In the genomic region with DNA sequence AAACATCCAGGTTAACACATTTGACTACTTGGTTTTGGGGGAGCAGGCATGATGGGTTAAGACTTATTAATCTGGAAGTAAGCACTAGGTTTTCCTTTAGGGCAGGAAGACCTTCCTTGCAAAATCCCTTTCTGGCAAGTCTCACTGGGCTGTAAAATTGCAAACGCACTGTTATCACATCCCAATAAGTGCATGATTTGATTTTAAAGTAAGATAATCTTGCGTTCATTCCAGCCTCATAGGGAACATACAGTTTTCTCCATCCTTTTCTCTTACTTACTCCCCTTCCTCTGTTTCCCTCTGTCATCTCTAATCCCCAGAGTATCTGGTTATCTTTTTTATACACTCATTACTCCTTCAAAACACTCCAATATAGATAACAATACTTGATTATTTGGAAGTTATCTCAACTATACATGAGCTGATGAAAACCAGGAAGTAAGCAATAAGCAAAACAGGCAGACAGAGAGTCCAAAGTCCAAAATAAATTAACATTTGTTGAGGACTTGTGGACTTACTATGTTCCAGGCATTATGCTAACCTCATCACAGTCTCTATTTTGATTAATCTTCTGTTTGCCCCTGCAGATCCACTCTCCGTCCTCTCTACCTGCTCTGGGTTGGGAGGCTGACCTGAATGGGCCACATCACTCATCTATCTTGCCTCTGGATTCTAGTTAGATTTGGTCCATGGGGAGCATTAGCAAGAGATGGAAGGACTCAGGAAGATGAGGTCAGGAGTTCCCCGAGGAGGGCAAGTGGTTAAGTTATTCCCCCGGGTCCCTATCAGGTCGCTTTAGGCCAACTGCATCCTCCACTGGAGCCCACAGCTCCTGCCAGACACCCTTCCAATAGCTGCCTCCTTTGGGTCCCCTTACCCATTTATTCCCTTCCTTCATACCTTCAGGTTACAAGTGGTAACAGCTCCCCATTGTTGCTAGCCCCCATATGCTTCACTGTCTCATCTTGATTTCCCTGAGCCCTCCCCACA, we compare ENCODE assay signal across 9 cellular contexts.
DNase-seq lines count a peak whose midpoint lies in the region; ATAC-seq and TF ChIP-seq lines count a peak whose summit lies in the region.
"Had no signal": no experiment of that assay in that cellular context is flagged by ENCODE, and none has a peak within 500 bp of the region (broad histone marks: within the 10 kb centered on the region; RNA-seq: fewer than 3 reads in every experiment).

No MANE protein-coding gene starts in this region.

- TF ChIP-seq POLR2A in gastroesophageal sphincter (IDR thresholded peaks at IDR 0.05): no peak

- H3K27me3 ChIP-seq in gastroesophageal sphincter: no peaks in the 10 kb centered on the region
- H3K27me3 ChIP-seq in heart right ventricle: no peaks in the 10 kb centered on the region

- H3K9me3 Mint-ChIP-seq in T-helper 2 cell treated with Interferon-gamma antibody and Interleukin-4, amounts not matched to agents 5 μg/mL and 100 μg/mL, for 36 hours: no peaks in the 10 kb centered on the region
- no peaks in the 10 kb centered on the region for H3K9me3 Mint-ChIP-seq in stimulated activated effector memory CD8-positive, alpha-beta T cell treated with anti-CD3 and anti-CD28 coated beads, Interleukin-12 subunit alpha, Interleukin-12 subunit beta, amount 100 ng/mL, for 72 hours

- no peak for TF ChIP-seq EP300 in gastroesophageal sphincter (IDR thresholded peaks at IDR 0.05)

- no peaks in the 10 kb centered on the region for H3K36me3 ChIP-seq in gastroesophageal sphincter
- H3K36me3 ChIP-seq in heart right ventricle: peaks cover 0 to 20% (median 0%) of the 10 kb centered on the region in 9 donors

- H3K4me3 ChIP-seq in gastroesophageal sphincter (no peak overlapping the region), heart right ventricle (no peak overlapping the region)

- no peak overlapping the region for H3K4me3 Mint-ChIP-seq in T-helper 2 cell treated with Interferon-gamma antibody and Interleukin-4, amounts not matched to agents 5 μg/mL and 100 μg/mL, for 36 hours
- H3K4me3 Mint-ChIP-seq in T-helper 17 cell: peak overlapping the region; percentile 33
- peak overlapping the region; percentile 25 for H3K4me3 Mint-ChIP-seq in stimulated activated effector memory CD8-positive, alpha-beta T cell treated with anti-CD3 and anti-CD28 coated beads, Interleukin-12 subunit alpha, Interleukin-12 subunit beta, amount 100 ng/mL, for 72 hours

- H3K27ac Mint-ChIP-seq in T-helper 2 cell treated with Interferon-gamma antibody and Interleukin-4, amounts not matched to agents 5 μg/mL and 100 μg/mL, for 36 hours: peak overlapping the region; percentile 39
- H3K27ac Mint-ChIP-seq in T-helper 17 cell: peak overlapping the region; percentile 99
- H3K27ac Mint-ChIP-seq in stimulated activated effector memory CD8-positive, alpha-beta T cell treated with anti-CD3 and anti-CD28 coated beads, Interleukin-12 subunit alpha, Interleukin-12 subunit beta, amount 100 ng/mL, for 72 hours: peak overlapping the region; percentile 98

- no peak for DNase-seq in T-helper 2 cell treated with Interferon-gamma antibody and Interleukin-4, amounts not matched to agents 5 μg/mL and 100 μg/mL, for 36 hours (ENCODE audit: low spot score)
- no peak for DNase-seq in T-helper 2 cell
- DNase-seq in T-helper 17 cell: no peak
- DNase-seq in stimulated activated effector memory CD8-positive, alpha-beta T cell treated with anti-CD3 and anti-CD28 coated beads, Interleukin-12 subunit alpha, Interleukin-12 subunit beta, amount 100 ng/mL, for 72 hours (ENCODE audit: low spot score in 2 of 2): no peak
- no peak for DNase-seq in heart right ventricle
- DNase-seq in HuH-7.5 (ENCODE audit: low spot score): no peak
- DNase-seq: NCI-H1694 had no signal

- peaks cover 56% of the 10 kb centered on the region for H3K36me3 Mint-ChIP-seq in T-helper 2 cell treated with Interferon-gamma antibody and Interleukin-4, amounts not matched to agents 5 μg/mL and 100 μg/mL, for 36 hours (ENCODE audit: low read depth)
- H3K36me3 Mint-ChIP-seq in T-helper 17 cell (ENCODE audit: low read depth): peaks cover 10% of the 10 kb centered on the region
- peaks cover 42% of the 10 kb centered on the region for H3K36me3 Mint-ChIP-seq in stimulated activated effector memory CD8-positive, alpha-beta T cell treated with anti-CD3 and anti-CD28 coated beads, Interleukin-12 subunit alpha, Interleukin-12 subunit beta, amount 100 ng/mL, for 72 hours

- ATAC-seq in T-helper 17 cell: no peak
- ATAC-seq in gastroesophageal sphincter: no peak
- ATAC-seq in stimulated activated effector memory CD8-positive, alpha-beta T cell treated with anti-CD3 and anti-CD28 coated beads, Interleukin-12 subunit alpha, Interleukin-12 subunit beta, amount 100 ng/mL, for 72 hours: no peak
- no peak for ATAC-seq in HG03108 (IDR thresholded peaks at IDR 0.05; ENCODE audit: unreplicated experiment)
- ATAC-seq in heart right ventricle: no peak

- no peak for TF ChIP-seq CTCF in gastroesophageal sphincter (IDR thresholded peaks at IDR 0.05)
- TF ChIP-seq CTCF in heart right ventricle (IDR thresholded peaks at IDR 0.05): no peak

- intact Hi-C loops in heart right ventricle (cut with DNase I): loop anchor here in 2 of 10 donors (5.0 kb wide), 2 partner anchors 38 to 68 kb away; no protein-coding TSS in a partner anchor

- H3K4me1 ChIP-seq in gastroesophageal sphincter (peaks cover 13 to 100% (median 59%) of the 10 kb centered on the region in 3 donors), heart right ventricle (peaks cover 44 to 100% (median 93%) of the 10 kb centered on the region in 9 donors)

- H3K9me3 ChIP-seq in T-helper 17 cell (ENCODE audit: control insufficient read depth, low read length, poor library complexity, severe bottlenecking): no peaks in the 10 kb centered on the region
- no peaks in the 10 kb centered on the region for H3K9me3 ChIP-seq in gastroesophageal sphincter
- no peaks in the 10 kb centered on the region for H3K9me3 ChIP-seq in heart right ventricle

- H3K27ac ChIP-seq in gastroesophageal sphincter (peak overlapping the region in 3 of 4 donors; percentile 69 to 87 (median 70)), heart right ventricle (peak overlapping the region in 5 of 10 donors; percentile 19 to 91 (median 56))

- peaks cover 80% of the 10 kb centered on the region for H3K4me1 Mint-ChIP-seq in T-helper 2 cell treated with Interferon-gamma antibody and Interleukin-4, amounts not matched to agents 5 μg/mL and 100 μg/mL, for 36 hours (ENCODE audit: low read depth)
- H3K4me1 Mint-ChIP-seq in T-helper 17 cell: peaks cover 88% of the 10 kb centered on the region
- peaks cover 94% of the 10 kb centered on the region for H3K4me1 Mint-ChIP-seq in stimulated activated effector memory CD8-positive, alpha-beta T cell treated with anti-CD3 and anti-CD28 coated beads, Interleukin-12 subunit alpha, Interleukin-12 subunit beta, amount 100 ng/mL, for 72 hours

- whole genome bisulfite sequencing in gastroesophageal sphincter (ENCODE audit: low coverage in 1 of 2), 2 donors: 57 to 67% methylated on average over 5 of the region's 6 CpGs
- 58 to 64% methylated on average over 6 of the region's 6 CpGs for WGBS in heart right ventricle, 2 donors

- H3K27me3 Mint-ChIP-seq in T-helper 2 cell treated with Interferon-gamma antibody and Interleukin-4, amounts not matched to agents 5 μg/mL and 100 μg/mL, for 36 hours (ENCODE audit: low read depth): no peaks in the 10 kb centered on the region
- no peaks in the 10 kb centered on the region for H3K27me3 Mint-ChIP-seq in T-helper 17 cell

Comparison
In these comparisons a context has a peak if more than half of its experiments do, and no peak if none do; other contexts are left out.
1. H3K27ac Mint-ChIP-seq: peak in every context shown above with its lines; median percentile 99 in T-helper 17 cell; 98 in stimulated activated effector memory CD8-positive, alpha-beta T cell treated with anti-CD3 and anti-CD28 coated beads, Interleukin-12 subunit alpha, Interleukin-12 subunit beta, amount 100 ng/mL, for 72 hours; 39 in T-helper 2 cell treated with Interferon-gamma antibody and Interleukin-4, amounts not matched to agents 5 μg/mL and 100 μg/mL, for 36 hours.